Comparison of ENCODE assay signal across 1 cellular context in genomic region chr7:156697283-156697682, GRCh38. TPM values are rescaled to one million over a fixed set of nuclear protein-coding genes. Genes with fewer than 3 reads are reported as not detected.
"Had no signal": no experiment of that assay in that cellular context is flagged by ENCODE, and none has a peak within 500 bp of the region (broad histone marks: within the 10 kb centered on the region; RNA-seq: fewer than 3 reads in every experiment).

No MANE protein-coding gene starts in this region.

RNA-seq across cellular contexts. Expression of gene RNF32, which starts 56.7 kb away (rescaled TPM):
- total RNA-seq: thoracic aorta had no signal
